ENCODE assay signal across 13 cellular contexts in the genomic region with DNA sequence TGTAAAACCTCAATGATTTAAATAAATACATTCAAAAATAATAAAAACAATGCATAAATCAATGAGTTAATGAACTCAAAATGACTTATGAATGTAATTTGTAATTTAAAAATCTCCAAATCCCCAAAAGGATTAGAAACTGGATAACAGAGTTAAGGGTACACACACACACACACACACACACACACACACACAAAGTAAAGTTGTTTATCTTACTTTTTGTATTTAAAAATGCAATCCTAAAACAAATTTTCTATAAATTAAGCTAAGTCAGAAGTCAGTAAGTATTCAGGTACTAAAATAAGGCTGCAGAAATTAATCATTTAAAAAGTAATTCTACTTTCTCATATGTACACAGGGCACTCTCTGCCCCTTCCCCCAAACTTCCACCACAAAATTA. TPM values are rescaled to one million over a fixed set of nuclear protein-coding genes. Genes with fewer than 3 reads are reported as not detected.
DNase-seq lines count a peak whose midpoint lies in the region; TF ChIP-seq lines count a peak whose summit lies in the region.
"Had no signal": no experiment of that assay in that cellular context is flagged by ENCODE, and none has a peak within 500 bp of the region (broad histone marks: within the 10 kb centered on the region; RNA-seq: fewer than 3 reads in every experiment).

No MANE protein-coding gene starts in this region.

- H3K79me2 ChIP-seq in DOHH2 (ENCODE audit: control insufficient read depth, low read length) (peaks cover 55% of the 10 kb centered on the region), SU-DHL-6 (ENCODE audit: insufficient read depth, low read length) (peaks cover 49% of the 10 kb centered on the region)

- CTCF ChIA-PET in A673 (lab: Charles Lee) (no interaction called here), Calu3 (lab: Charles Lee) (no interaction called here)

- peaks cover 31% of the 10 kb centered on the region for H3K9me3 ChIP-seq in A673 (ENCODE audit: low read depth, low read length, poor library complexity, severe bottlenecking)
- peaks cover 25% of the 10 kb centered on the region for H3K9me3 ChIP-seq in DOHH2 (ENCODE audit: control insufficient read depth, insufficient read depth, low read length)
- peaks cover 11% of the 10 kb centered on the region; the same call in 1 of the 2 replicates for H3K9me3 ChIP-seq in SU-DHL-6 (ENCODE audit: insufficient read depth, low read length)

- intact Hi-C loops in A673 (cut with micrococcal nuclease; ENCODE audit: unreplicated experiment) (no loop called here), Calu3 (cut with micrococcal nuclease; ENCODE audit: unreplicated experiment) (no loop called here)

- H2AFZ ChIP-seq in SU-DHL-6 (ENCODE audit: low read depth, low read length, severe bottlenecking) = no peak overlapping the region

- POLR2A ChIA-PET in A673 (lab: Charles Lee; ENCODE audit: low non-redundant PET) = no interaction called here

- H3K27me3 Mint-ChIP-seq in immature natural killer cell (ENCODE audit: low read depth in 3 of 3) (peaks cover 10 to 20% (median 18%) of the 10 kb centered on the region in 3 donors), Calu3 (ENCODE audit: unreplicated experiment) (no peaks in the 10 kb centered on the region)

- no peaks in the 10 kb centered on the region for H4K20me1 ChIP-seq in DOHH2 (ENCODE audit: control insufficient read depth, insufficient read depth, low read depth, low read length)
- no peaks in the 10 kb centered on the region for H4K20me1 ChIP-seq in SU-DHL-6 (ENCODE audit: low read depth, low read length)

- TF ChIP-seq CTCF in A673 (conservative IDR thresholded peaks at IDR 0.05; ENCODE audit: low read depth, low read length) = no peak
- no peak for TF ChIP-seq CTCF in DOHH2 (IDR thresholded peaks at IDR 0.05; ENCODE audit: low read depth, low read length, poor library complexity, severe bottlenecking)
- no peak for TF ChIP-seq CTCF in SU-DHL-6 (IDR thresholded peaks at IDR 0.05; ENCODE audit: insufficient read depth, low read length, poor library complexity, severe bottlenecking)
- no peak for TF ChIP-seq CTCF in Calu3 (IDR thresholded peaks at IDR 0.05; ENCODE audit: unreplicated experiment)

- no peaks in the 10 kb centered on the region for H3K4me1 ChIP-seq in A673 (ENCODE audit: insufficient read depth, low read length, poor library complexity, severe bottlenecking)
- peaks cover 24% of the 10 kb centered on the region for H3K4me1 ChIP-seq in DOHH2 (ENCODE audit: control insufficient read depth, low read length)

- H3K9ac ChIP-seq in SU-DHL-6 (ENCODE audit: low read length) = no peak overlapping the region

- H3K27ac Mint-ChIP-seq in immature natural killer cell = peak overlapping the region in 1 of 6 donors; percentile 37
- H3K27ac Mint-ChIP-seq in Calu3 (ENCODE audit: unreplicated experiment) = no peak overlapping the region
- H3K27ac Mint-ChIP-seq: CD14-positive monocyte had no signal

- H3K4me3 Mint-ChIP-seq in immature natural killer cell (peak overlapping the region in 4 of 5 donors; percentile 9 to 44 (median 39)), Calu3 (ENCODE audit: low read depth, unreplicated experiment) (no peak overlapping the region)
- H3K4me3 Mint-ChIP-seq: CD14-positive monocyte had no signal

- H3K27ac ChIP-seq in A673 (ENCODE audit: low read depth, low read length, poor library complexity, severe bottlenecking) (no peak overlapping the region), DOHH2 (ENCODE audit: low read depth, low read length) (no peak overlapping the region), SU-DHL-6 (ENCODE audit: low read depth, low read length) (no peak overlapping the region)

- H3K36me3 ChIP-seq in A673 (ENCODE audit: insufficient read depth, low read length, poor library complexity, severe bottlenecking) (peaks cover 10% of the 10 kb centered on the region), DOHH2 (ENCODE audit: control insufficient read depth, low read length) (peaks cover 49% of the 10 kb centered on the region), SU-DHL-6 (ENCODE audit: low read length) (peaks cover 23% of the 10 kb centered on the region; the same call in 1 of the 2 replicates)

- H3K36me3 Mint-ChIP-seq in immature natural killer cell (peaks cover 24 to 28% (median 27%) of the 10 kb centered on the region in 3 donors), Calu3 (ENCODE audit: insufficient read depth, unreplicated experiment) (peaks cover 53% of the 10 kb centered on the region)

- BruUV-seq in A673 (replicated peaks; lab: Mats Ljungman, UMichigan) (no TSS peak), Calu3 (replicated peaks; lab: Mats Ljungman, UMichigan) (no TSS peak)

- H3K27me3 ChIP-seq in A673 (replicated peaks; ENCODE audit: insufficient read depth, low read depth, low read length, poor library complexity) (no peaks in the 10 kb centered on the region), DOHH2 (ENCODE audit: control insufficient read depth, low read length) (no peaks in the 10 kb centered on the region), SU-DHL-6 (ENCODE audit: low read length) (no peaks in the 10 kb centered on the region)

- DNase-seq in A673 (ENCODE audit: low spot score) (no peak), immature natural killer cell (no peak), Calu3 (no peak), AG20443 (ENCODE audit: low spot score) (no peak), kidney tubule cell (ENCODE audit: low spot score) (no peak), NCI-H2196 treated with DMSO at 0.1 percent for 48 hours (lab: John Stamatoyannopoulos, UW; ENCODE audit: unreplicated experiment) (no peak)
- DNase-seq: GDM1, NCI-H1417, NCI-H526 treated with DMSO at 0.1 percent for 48 hours, SHP77 had no signal

- peak overlapping the region; percentile 80 for H3K4me2 ChIP-seq in DOHH2 (ENCODE audit: low read length)
- peak overlapping the region; percentile 73 for H3K4me2 ChIP-seq in SU-DHL-6 (ENCODE audit: low read depth, low read length, poor library complexity, severe bottlenecking)

- peaks cover 11% of the 10 kb centered on the region for H3F3A ChIP-seq in DOHH2 (ENCODE audit: control insufficient read depth, insufficient read depth)
- peaks cover 9% of the 10 kb centered on the region for H3F3A ChIP-seq in SU-DHL-6 (ENCODE audit: insufficient read depth)

- H3K9me3 Mint-ChIP-seq in immature natural killer cell (peaks cover 29 to 49% (median 35%) of the 10 kb centered on the region in 6 donors), Calu3 (ENCODE audit: low read depth, unreplicated experiment) (peaks cover 19% of the 10 kb centered on the region)

- H3K4me1 Mint-ChIP-seq in immature natural killer cell (peaks cover 42 to 56% of the 10 kb centered on the region in 2 donors), Calu3 (ENCODE audit: low read depth, unreplicated experiment) (peaks cover 22% of the 10 kb centered on the region)

- H3K4me3 ChIP-seq in A673 (ENCODE audit: low read depth, low read length, poor library complexity, severe bottlenecking) (peak overlapping the region; percentile 2), DOHH2 (ENCODE audit: low read length) (peak overlapping the region; percentile 82), SU-DHL-6 (ENCODE audit: insufficient read depth, low read length, poor library complexity, severe bottlenecking) (peak overlapping the region; percentile 25)

- no peaks in the 10 kb centered on the region for H3K9me2 ChIP-seq in DOHH2 (replicated peaks; ENCODE audit: control insufficient read depth, low read length)
- H3K9me2 ChIP-seq in SU-DHL-6 (replicated peaks; ENCODE audit: insufficient read depth, low read length) = no peaks in the 10 kb centered on the region

RNA-seq across cellular contexts. Expression of gene LRIF1, which starts 1.8 kb away (rescaled TPM):
- total RNA-seq in A673 (2021) (18.5 and 18.7 TPM in 2 replicates), Calu3 (2022) (17.9 and 19.8 TPM in 2 replicates)
- 10 to 100 TPM; 20.6 to 37.2 (median 22.0) TPM for polyA plus RNA-seq in immature natural killer cell

Comparison
In these comparisons a context has a peak if more than half of its experiments do, and no peak if none do; other contexts are left out.
1. H3K4me3 ChIP-seq: peak in every context shown above with its lines; median percentile 82 in DOHH2; 25 in SU-DHL-6; 2 in A673.